ENCODE assay signal across 1 cellular context in genomic region chr3:29338377-29338776, GRCh38.
TF ChIP-seq lines count a peak whose summit lies in the region.

No MANE protein-coding gene starts in this region.

TF ChIP-seq in SK-N-SH, 30 proteins besides CTCF, POLR2A, EP300 and RAD21 (continued from another document):
- no peak for TF ChIP-seq PBX3 (IDR thresholded peaks at IDR 0.05)
